In the genomic region with DNA sequence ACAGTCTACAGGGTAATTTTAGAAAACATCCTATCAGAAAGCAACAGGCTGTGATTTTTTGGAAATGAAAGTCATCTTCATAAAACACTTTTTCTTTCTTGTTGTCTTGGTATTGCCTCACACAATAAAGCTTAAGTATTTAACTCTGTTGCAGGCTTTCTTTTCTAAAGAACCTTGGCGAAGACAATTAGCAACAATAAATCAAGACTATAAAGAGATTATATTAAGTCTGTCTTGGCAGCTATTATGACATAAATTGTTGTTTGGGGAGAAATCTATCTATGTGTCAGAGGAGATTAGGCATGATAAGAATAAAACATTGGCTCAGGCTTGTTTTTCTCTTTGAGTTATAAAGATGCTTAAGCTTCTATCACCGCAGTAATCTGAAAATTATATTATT, we compare ENCODE assay signal across 40 cellular contexts.
"Had no signal": no experiment of that assay in that cellular context is flagged by ENCODE, and none has a peak within 500 bp of the region (broad histone marks: within the 10 kb centered on the region; RNA-seq: fewer than 3 reads in every experiment).

No MANE protein-coding gene starts in this region.

- H3K4me3 Mint-ChIP-seq: activated B cell treated with CpG ODN at 0.5 μM for 24 hours; activated CD4-positive, alpha-beta memory T cell treated with anti-CD3 and anti-CD28 coated beads for 36 hours; activated naive CD4-positive, alpha-beta T cell treated with anti-CD3 and anti-CD28 coated beads, Interleukin-2, amount 10 ng/mL, durations not matched to agents 7 days and 5 days; activated naive CD8-positive, alpha-beta T cell; activated naive CD8-positive, alpha-beta T cell treated with anti-CD3 and anti-CD28 coated beads, Interleukin-2, amount 50 U/mL, for 24 hours; activated T-cell treated with anti-CD3 and anti-CD28 coated beads, Interleukin-2, amount 50 U/mL, for 4 hours; activated T-helper 1 cell treated with anti-CD3 and anti-CD28 coated beads, Interleukin-12 subunit alpha, Interleukin-12 subunit beta, Interleukin-2, Interleukin-4 antibody, amounts not matched to agents 30 ng/mL and 10 ng/mL and 1 ng/mL, durations not matched to agents 14 hours and 24 hours and 36 hours had no signal

- H3K27me3 Mint-ChIP-seq: activated B cell treated with CpG ODN at 0.5 μM for 24 hours; activated CD4-positive, alpha-beta memory T cell treated with anti-CD3 and anti-CD28 coated beads for 36 hours; activated naive CD4-positive, alpha-beta T cell treated with anti-CD3 and anti-CD28 coated beads, Interleukin-2, amount 10 ng/mL, durations not matched to agents 7 days and 5 days; activated naive CD8-positive, alpha-beta T cell; activated naive CD8-positive, alpha-beta T cell treated with anti-CD3 and anti-CD28 coated beads, Interleukin-2, amount 50 U/mL, for 24 hours had no signal

- DNase-seq: activated B cell treated with CpG ODN at 0.5 μM for 24 hours; activated CD4-positive, alpha-beta memory T cell treated with anti-CD3 and anti-CD28 coated beads for 36 hours; activated CD4-positive, alpha-beta T cell treated with anti-CD3 and anti-CD28 coated beads for 4 hours; activated CD4-positive, alpha-beta T cell treated with anti-CD3 and anti-CD28 coated beads, Interleukin-2, amount 50 U/mL, for 1 hour; activated CD4-positive, CD25-positive, alpha-beta regulatory T cell treated with anti-CD3 and anti-CD28 coated beads, Interleukin-2, amount 50 U/mL, for 72 hours; activated CD8-positive, alpha-beta memory T cell treated with anti-CD3 and anti-CD28 coated beads, Interleukin-2, amount 50 U/mL, for 4 hours; activated naive CD4-positive, alpha-beta T cell treated with anti-CD3 and anti-CD28 coated beads, Interleukin-2, amount 10 ng/mL, durations not matched to agents 7 days and 5 days; activated naive CD8-positive, alpha-beta T cell treated with anti-CD3 and anti-CD28 coated beads, Interleukin-2, amount 50 U/mL, for 24 hours; activated T-cell treated with anti-CD3 and anti-CD28 coated beads for 4 hours; activated T-cell treated with anti-CD3 and anti-CD28 coated beads, Interleukin-2, amount 50 U/mL, for 4 hours; amniotic stem cell; aorta; brain microvascular endothelial cell; central memory CD4-positive, alpha-beta T cell; Karpas-422; MG63; NCI-H1048; NCI-H1105 treated with DMSO at 0.1 percent for 48 hours; NCI-H1436; NCI-H1694; NCI-H1930; NCI-H2171 treated with DMSO at 0.1 percent for 48 hours; NCI-H2227 treated with DMSO at 0.1 percent for 48 hours; NCI-H446; NCI-H510A treated with DMSO at 0.1 percent for 48 hours; NCI-H526 treated with DMSO at 0.1 percent for 48 hours; NK-92 treated with Interleukin-12 subunit alpha and Interleukin-12 subunit beta, amount 100 ng/mL, for 24 hours; PC-3; Peyer's patch; SIG-M5; SW 1271; T-helper 1 cell; T-helper 2 cell; T-helper 9 cell had no signal

- H3K27ac Mint-ChIP-seq: activated B cell treated with CpG ODN at 0.5 μM for 24 hours; activated CD4-positive, alpha-beta memory T cell treated with anti-CD3 and anti-CD28 coated beads for 36 hours; activated naive CD4-positive, alpha-beta T cell treated with anti-CD3 and anti-CD28 coated beads, Interleukin-2, amount 10 ng/mL, durations not matched to agents 7 days and 5 days; activated naive CD8-positive, alpha-beta T cell; activated naive CD8-positive, alpha-beta T cell treated with anti-CD3 and anti-CD28 coated beads, Interleukin-2, amount 50 U/mL, for 24 hours; activated T-helper 1 cell treated with anti-CD3 and anti-CD28 coated beads, Interleukin-12 subunit alpha, Interleukin-12 subunit beta, Interleukin-2, Interleukin-4 antibody, amounts not matched to agents 30 ng/mL and 10 ng/mL and 1 ng/mL, durations not matched to agents 14 hours and 24 hours and 36 hours had no signal

- H3K36me3 ChIP-seq: brain microvascular endothelial cell, MG63, Peyer's patch had no signal

- H3K4me1 Mint-ChIP-seq: activated B cell treated with CpG ODN at 0.5 μM for 24 hours; activated naive CD4-positive, alpha-beta T cell treated with anti-CD3 and anti-CD28 coated beads, Interleukin-2, amount 10 ng/mL, durations not matched to agents 7 days and 5 days; activated naive CD8-positive, alpha-beta T cell treated with anti-CD3 and anti-CD28 coated beads, Interleukin-2, amount 50 U/mL, for 24 hours had no signal

- H3K4me1 ChIP-seq: Peyer's patch had no signal

- H3K27ac ChIP-seq: brain microvascular endothelial cell, Peyer's patch, RWPE1, VCaP had no signal

- H3K36me3 Mint-ChIP-seq: activated CD4-positive, alpha-beta memory T cell treated with anti-CD3 and anti-CD28 coated beads for 36 hours; activated naive CD4-positive, alpha-beta T cell treated with anti-CD3 and anti-CD28 coated beads, Interleukin-2, amount 10 ng/mL, durations not matched to agents 7 days and 5 days; activated naive CD8-positive, alpha-beta T cell had no signal

- H3K27me3 ChIP-seq: brain microvascular endothelial cell, MG63, Peyer's patch had no signal

- H3K4me3 ChIP-seq: MG63, Peyer's patch had no signal

- H3K9me3 Mint-ChIP-seq: activated naive CD4-positive, alpha-beta T cell treated with anti-CD3 and anti-CD28 coated beads, Interleukin-2, amount 10 ng/mL, durations not matched to agents 7 days and 5 days had no signal

- ATAC-seq: activated naive CD8-positive, alpha-beta T cell treated with anti-CD3 and anti-CD28 coated beads, Interleukin-2, amount 50 U/mL, for 24 hours; activated T-cell treated with anti-CD3 and anti-CD28 coated beads, Interleukin-2, amount 50 U/mL, for 4 hours; PC-3; Right ventricle myocardium inferior; SK-N-SH treated with all-trans-retinoic acid at 6 μM for 48 hours had no signal
